19 cellular contexts compared by ENCODE assay signal in genomic region chr3:111981457-111981763, GRCh38. TPM values are rescaled to one million over a fixed set of nuclear protein-coding genes. Genes with fewer than 3 reads are reported as not detected.
DNase-seq lines count a peak whose midpoint lies in the region; ATAC-seq and TF ChIP-seq lines count a peak whose summit lies in the region.
"Had no signal": no experiment of that assay in that cellular context is flagged by ENCODE, and none has a peak within 500 bp of the region (broad histone marks: within the 10 kb centered on the region; RNA-seq: fewer than 3 reads in every experiment).

No MANE protein-coding gene starts in this region.

- peaks cover 13% of the 10 kb centered on the region for H3K36me3 ChIP-seq in PC-3 (ENCODE audit: low read depth, low read length)
- H3K36me3 ChIP-seq: HAP-1 had no signal

- H3K79me2 ChIP-seq in PC-3 (ENCODE audit: low read length), result peaks cover 53% of the 10 kb centered on the region

- no peak for TF ChIP-seq CTCF in PC-3 (conservative IDR thresholded peaks at IDR 0.05; ENCODE audit: low read depth, low read length)
- no peak for TF ChIP-seq CTCF in fibroblast of mammary gland (conservative IDR thresholded peaks at IDR 0.05; ENCODE audit: control insufficient read depth, insufficient read depth, low read depth, low read length)
- TF ChIP-seq CTCF in GM20000 (IDR thresholded peaks at IDR 0.05; ENCODE audit: extremely low read depth, missing control alignments), result no peak

- H2AFZ ChIP-seq in PC-3 (ENCODE audit: low read length), result no peak overlapping the region

- peaks cover 72% of the 10 kb centered on the region for H3K4me1 Mint-ChIP-seq in activated T-cell treated with anti-CD3 and anti-CD28 coated beads, Interleukin-2, amount 50 U/mL, for 72 hours (ENCODE audit: low read depth)
- H3K4me1 Mint-ChIP-seq in stimulated activated memory B cell treated with anti-CD40 and anti-IgM and Interleukin-4, amounts not matched to agents 10 μg/mL and 1 μg/mL and 100 μg/mL, for 72 hours, result peaks cover 45% of the 10 kb centered on the region

- no TSS peak for BruUV-seq in PC-3 (replicated peaks; lab: Mats Ljungman, UMichigan)

- no peaks in the 10 kb centered on the region for H3K27me3 ChIP-seq in PC-3 (ENCODE audit: low read length)
- H3K27me3 ChIP-seq: stomach had no signal

- no peak overlapping the region for H3K27ac Mint-ChIP-seq in activated T-cell treated with anti-CD3 and anti-CD28 coated beads, Interleukin-2, amount 50 U/mL, for 72 hours
- no peak overlapping the region for H3K27ac Mint-ChIP-seq in stimulated activated memory B cell treated with anti-CD40 and anti-IgM and Interleukin-4, amounts not matched to agents 10 μg/mL and 1 μg/mL and 100 μg/mL, for 72 hours

- H3F3A ChIP-seq in PC-3 (ENCODE audit: low read length, unreplicated experiment), result peaks cover 6% of the 10 kb centered on the region

- H4K20me1 ChIP-seq in PC-3 (ENCODE audit: low read length), result no peaks in the 10 kb centered on the region

- H3K9me2 ChIP-seq in PC-3 (replicated peaks; ENCODE audit: low read length), result no peaks in the 10 kb centered on the region

- H3K36me3 Mint-ChIP-seq in activated T-cell treated with anti-CD3 and anti-CD28 coated beads, Interleukin-2, amount 50 U/mL, for 72 hours (ENCODE audit: insufficient read depth in 2 of 2), result peaks cover 3 to 6% of the 10 kb centered on the region in 2 donors
- peaks cover 14% of the 10 kb centered on the region for H3K36me3 Mint-ChIP-seq in stimulated activated memory B cell treated with anti-CD40 and anti-IgM and Interleukin-4, amounts not matched to agents 10 μg/mL and 1 μg/mL and 100 μg/mL, for 72 hours

- peak overlapping the region; percentile 83 for H3K4me2 ChIP-seq in PC-3 (ENCODE audit: low read length)

- CTCF ChIA-PET in PC-3 (lab: Charles Lee), result interaction anchor here (1.0 kb wide), 1 partner anchor 32 kb away, joined by 4 read pairs; no protein-coding TSS in a partner anchor

- DNase-seq in activated T-cell treated with anti-CD3 and anti-CD28 coated beads, Interleukin-2, amount 50 U/mL, for 72 hours, result no peak
- DNase-seq in activated T-cell treated with anti-CD3 and anti-CD28 coated beads, Interleukin-2, amount 50 U/mL, for 1 hour, result no peak
- DNase-seq in PC-3 (no peak), fibroblast of mammary gland (ENCODE audit: low read depth) (no peak), left cardiac atrium (no peak), GM20000 (ENCODE audit: low spot score) (no peak), NCI-H1930 (lab: John Stamatoyannopoulos, UW) (no peak)
- DNase-seq: DMS53; effector CD4-positive, alpha-beta T cell; NCI-H1436; NCI-H446; occipital lobe; small intestine; stomach had no signal

- ATAC-seq in activated T-cell treated with anti-CD3 and anti-CD28 coated beads, Interleukin-2, amount 50 U/mL, for 72 hours (replicated peaks in 1 of 2), result no peak
- ATAC-seq in PC-3 (no peak), left cardiac atrium (no peak)
- ATAC-seq in stimulated activated memory B cell treated with anti-CD40 and anti-IgM and Interleukin-4, amounts not matched to agents 10 μg/mL and 1 μg/mL and 100 μg/mL, for 72 hours, result no peak
- ATAC-seq: K562 had no signal

- peak overlapping the region; percentile 91 to 95 for H3K4me3 Mint-ChIP-seq in activated T-cell treated with anti-CD3 and anti-CD28 coated beads, Interleukin-2, amount 50 U/mL, for 72 hours
- peak overlapping the region; percentile 43 for H3K4me3 Mint-ChIP-seq in stimulated activated memory B cell treated with anti-CD40 and anti-IgM and Interleukin-4, amounts not matched to agents 10 μg/mL and 1 μg/mL and 100 μg/mL, for 72 hours

- peaks cover 6% of the 10 kb centered on the region for H3K27me3 Mint-ChIP-seq in activated T-cell treated with anti-CD3 and anti-CD28 coated beads, Interleukin-2, amount 50 U/mL, for 72 hours (ENCODE audit: low read depth)
- no peaks in the 10 kb centered on the region for H3K27me3 Mint-ChIP-seq in stimulated activated memory B cell treated with anti-CD40 and anti-IgM and Interleukin-4, amounts not matched to agents 10 μg/mL and 1 μg/mL and 100 μg/mL, for 72 hours

- POLR2A ChIA-PET in PC-3 (lab: Charles Lee; ENCODE audit: unreplicated experiment), result no interaction called here

- H3K4me1 ChIP-seq in PC-3 (ENCODE audit: insufficient read depth, low read length), result peaks cover 28% of the 10 kb centered on the region

- no peak overlapping the region for H3K27ac ChIP-seq in PC-3 (ENCODE audit: low read length)
- H3K27ac ChIP-seq: stomach had no signal

- no peak overlapping the region; the same call in 1 of the 2 replicates for H3K9ac ChIP-seq in PC-3 (ENCODE audit: low read length)

- H3K9me3 Mint-ChIP-seq in activated T-cell treated with anti-CD3 and anti-CD28 coated beads, Interleukin-2, amount 50 U/mL, for 72 hours, result no peaks in the 10 kb centered on the region
- H3K9me3 Mint-ChIP-seq in stimulated activated memory B cell treated with anti-CD40 and anti-IgM and Interleukin-4, amounts not matched to agents 10 μg/mL and 1 μg/mL and 100 μg/mL, for 72 hours, result no peaks in the 10 kb centered on the region

- intact Hi-C loops in PC-3 (cut with micrococcal nuclease), result no loop called here
- intact Hi-C loops in left cardiac atrium (cut with DNase I), result no loop called here

- no peaks in the 10 kb centered on the region for H3K9me3 ChIP-seq in PC-3 (ENCODE audit: low read length)
- H3K9me3 ChIP-seq: HAP-1, stomach had no signal

- H3K4me3 ChIP-seq in PC-3 (ENCODE audit: low read length), result peak overlapping the region; percentile 80
- H3K4me3 ChIP-seq in fibroblast of mammary gland (ENCODE audit: control insufficient read depth, low read depth, low read length), result peak overlapping the region; percentile 15
- H3K4me3 ChIP-seq: HAP-1, K562, stomach had no signal

RNA-seq across cellular contexts. Expression of gene ABHD10, which starts 2.6 kb away (rescaled TPM):
- 10 to 100 TPM; 57.6 to 65.3 TPM for total RNA-seq in activated T-cell treated with anti-CD3 and anti-CD28 coated beads, Interleukin-2, amount 50 U/mL, for 72 hours
- total RNA-seq in PC-3 (2014; rRNA removed) (29.1 and 45.0 TPM in 2 replicates), left cardiac atrium (10 to 100 TPM; 27.6 to 30.9 TPM)

RNA-seq across cellular contexts. Expression of gene TAGLN3, which starts 17.3 kb away (rescaled TPM):
- under 1 TPM; 0.31 to 0.51 TPM for total RNA-seq in activated T-cell treated with anti-CD3 and anti-CD28 coated beads, Interleukin-2, amount 50 U/mL, for 72 hours
- total RNA-seq in PC-3 (2014; rRNA removed) (2.6 and 4.3 TPM in 2 replicates), left cardiac atrium (not detected)
- total RNA-seq: fibroblast of villous mesenchyme, K562, lung microvascular endothelial cell had no signal

RNA-seq across cellular contexts. Expression of gene TMPRSS7, which starts 53.1 kb away (rescaled TPM):
- under 1 TPM; 0.09 to 0.17 TPM for total RNA-seq in activated T-cell treated with anti-CD3 and anti-CD28 coated beads, Interleukin-2, amount 50 U/mL, for 72 hours
- total RNA-seq in PC-3 (2014; rRNA removed), result 0.33 TPM in 1 of 2 replicates, not detected in the other
- not detected for total RNA-seq in left cardiac atrium
- total RNA-seq: fibroblast of villous mesenchyme, K562, lung microvascular endothelial cell had no signal
